In the genomic region with DNA sequence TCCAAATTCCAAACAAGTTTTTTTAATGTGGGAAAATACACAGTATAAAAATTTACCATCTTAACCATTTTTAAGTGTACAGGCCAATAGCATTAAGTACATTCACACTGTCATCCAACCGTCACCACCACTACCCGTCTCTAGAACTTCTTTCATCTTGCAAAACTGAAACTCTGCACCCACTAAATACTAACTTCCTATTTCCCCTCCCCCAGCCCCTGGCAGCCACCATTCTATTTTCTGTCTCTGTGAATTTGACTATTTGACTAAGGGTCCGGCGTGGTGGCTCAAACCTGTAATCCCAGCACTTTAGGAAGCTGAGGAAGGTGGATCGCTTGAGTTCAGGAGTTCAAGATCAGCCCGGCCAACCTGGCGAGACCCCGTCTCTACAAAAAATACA, we compare ENCODE assay signal across 9 cellular contexts. TPM values are rescaled to one million over a fixed set of nuclear protein-coding genes. Genes with fewer than 3 reads are reported as not detected.
DNase-seq lines count a peak whose midpoint lies in the region; ATAC-seq and TF ChIP-seq lines count a peak whose summit lies in the region.
"Had no signal": no experiment of that assay in that cellular context is flagged by ENCODE, and none has a peak within 500 bp of the region (broad histone marks: within the 10 kb centered on the region; RNA-seq: fewer than 3 reads in every experiment).

No MANE protein-coding gene starts in this region.

- H3K27ac ChIP-seq in thymus (ENCODE audit: low read depth) (peak overlapping the region; percentile 77), tibial artery (no peak overlapping the region)
- H3K27ac ChIP-seq: epithelial cell of prostate had no signal

- WGBS in thymus: 59% methylated on average over 8 of the region's 8 CpGs

- H3K4me1 ChIP-seq in thymus (ENCODE audit: control insufficient read depth, insufficient read depth, low read length): peaks cover 16% of the 10 kb centered on the region
- H3K4me1 ChIP-seq in tibial artery: peaks cover 0 to 7% (median 0%) of the 10 kb centered on the region in 4 donors

- peak overlapping the region; percentile 89 for H3K27ac Mint-ChIP-seq in activated naive CD8-positive, alpha-beta T cell
- no peak overlapping the region for H3K27ac Mint-ChIP-seq in chondrocyte (ENCODE audit: unreplicated experiment)

- no peaks in the 10 kb centered on the region for H3K27me3 ChIP-seq in thymus (ENCODE audit: control insufficient read depth, insufficient read depth)
- H3K27me3 ChIP-seq in tibial artery: no peaks in the 10 kb centered on the region

- peak; percentile 35 for DNase-seq in RPMI8226
- no peak for DNase-seq in NCI-H510A (lab: John Stamatoyannopoulos, UW)
- no peak for DNase-seq in tibial artery
- no peak for DNase-seq in chondrocyte (ENCODE audit: low spot score)

- intact Hi-C loops in tibial artery (cut with DNase I; ENCODE audit: low total_unique reads): no loop called here

- H3K4me1 Mint-ChIP-seq in activated naive CD8-positive, alpha-beta T cell (ENCODE audit: low read depth): peaks cover 38% of the 10 kb centered on the region
- peaks cover 19% of the 10 kb centered on the region for H3K4me1 Mint-ChIP-seq in chondrocyte (ENCODE audit: low read depth)

- H3K4me3 Mint-ChIP-seq in activated naive CD8-positive, alpha-beta T cell: peak overlapping the region; percentile 60
- no peak overlapping the region for H3K4me3 Mint-ChIP-seq in chondrocyte (ENCODE audit: unreplicated experiment)

- H3K4me3 ChIP-seq in thymus (ENCODE audit: low read length) (no peak overlapping the region), tibial artery (no peak overlapping the region)
- H3K4me3 ChIP-seq: K562 had no signal

- TF ChIP-seq CTCF in tibial artery (IDR thresholded peaks at IDR 0.05) (no peak), chondrocyte (IDR thresholded peaks at IDR 0.05) (no peak)

- H3K36me3 ChIP-seq in thymus (ENCODE audit: control insufficient read depth, insufficient read depth): no peaks in the 10 kb centered on the region
- H3K36me3 ChIP-seq in tibial artery: no peaks in the 10 kb centered on the region

- H3K9me3 ChIP-seq in thymus (ENCODE audit: control insufficient read depth) (no peaks in the 10 kb centered on the region), tibial artery (no peaks in the 10 kb centered on the region)

- H3K36me3 Mint-ChIP-seq in activated naive CD8-positive, alpha-beta T cell: peaks cover 3% of the 10 kb centered on the region
- no peaks in the 10 kb centered on the region for H3K36me3 Mint-ChIP-seq in chondrocyte (ENCODE audit: low read depth)

- H3K9me3 Mint-ChIP-seq in activated naive CD8-positive, alpha-beta T cell (ENCODE audit: low read depth): no peaks in the 10 kb centered on the region
- H3K9me3 Mint-ChIP-seq in chondrocyte (ENCODE audit: low read depth): no peaks in the 10 kb centered on the region

- H3K27me3 Mint-ChIP-seq in activated naive CD8-positive, alpha-beta T cell: no peaks in the 10 kb centered on the region
- no peaks in the 10 kb centered on the region for H3K27me3 Mint-ChIP-seq in chondrocyte (ENCODE audit: low read depth)

- ATAC-seq in GM21619 (IDR thresholded peaks at IDR 0.05; ENCODE audit: unreplicated experiment): peak; percentile 57
- ATAC-seq: K562 had no signal

RNA-seq across cellular contexts. Expression of a gene that starts 36.1 kb away (rescaled TPM):
- 63.1 TPM for polyA plus RNA-seq in thymus
- total RNA-seq in chondrocyte: 125 to 139 TPM (median 126 TPM) in 3 replicates
